8 cellular contexts compared by ENCODE assay signal in the genomic region with DNA sequence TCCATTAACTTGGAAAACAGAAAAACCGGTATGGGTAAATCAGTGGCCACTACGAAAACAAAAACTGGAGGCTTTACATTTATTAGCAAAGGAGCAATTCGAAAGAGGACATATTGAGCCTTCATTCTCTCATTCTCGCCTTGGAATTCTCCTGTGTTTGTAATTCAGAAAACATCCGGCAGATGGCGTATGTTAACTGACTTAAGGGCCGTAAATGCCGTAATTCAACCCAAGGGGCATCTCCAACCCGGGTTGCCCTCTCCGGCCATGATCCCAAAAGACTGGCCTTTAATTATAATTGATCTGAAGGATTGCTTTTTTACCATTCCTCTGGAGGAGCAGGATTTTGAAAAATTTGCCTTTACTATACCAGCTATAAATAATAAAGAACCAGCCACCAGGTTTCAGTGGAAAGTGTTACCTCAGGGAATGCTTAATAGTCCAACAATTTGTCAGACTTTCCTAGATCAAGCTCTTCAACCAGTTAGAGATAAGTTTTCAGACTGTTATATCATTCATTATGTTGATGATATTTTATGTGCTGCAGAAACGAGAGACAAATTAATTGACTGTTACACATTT.
DNase-seq lines count a peak whose midpoint lies in the region; ATAC-seq and TF ChIP-seq lines count a peak whose summit lies in the region.
"Not testable (repeated sequence)": the region's sequence is repeated elsewhere in the genome, so short reads cannot be mapped to it uniquely, and the experiment has no call there.

No MANE protein-coding gene starts in this region.

- peak overlapping the region; percentile 62; the same call in 1 of the 2 replicates for H3K4me3 Mint-ChIP-seq in HFFc6
- not testable (repeated sequence) for H3K4me3 Mint-ChIP-seq in naive thymus-derived CD8-positive, alpha-beta T cell; stimulated activated naive B cell treated with anti-CD40 and anti-IgM and Interleukin-4, amounts not matched to agents 10 μg/mL and 1 μg/mL and 100 μg/mL, for 72 hours

- ATAC-seq in naive thymus-derived CD8-positive, alpha-beta T cell; stimulated activated naive B cell treated with anti-CD40 and anti-IgM and Interleukin-4, amounts not matched to agents 10 μg/mL and 1 μg/mL and 100 μg/mL, for 72 hours (replicated peaks): not testable (repeated sequence)

- TF ChIP-seq CTCF in HFFc6 (IDR thresholded peaks at IDR 0.05) (peak; percentile 90), foreskin fibroblast (IDR thresholded peaks at IDR 0.05; ENCODE audit: low read depth, low read length) (peak; percentile 37)

- H3K4me3 ChIP-seq in foreskin fibroblast (ENCODE audit: low read depth in 1 of 2, low read length in 2 of 2): peak overlapping the region in 1 of 2 donors; percentile 13

- H3K36me3 Mint-ChIP-seq in HFFc6 (ENCODE audit: low read depth); naive thymus-derived CD8-positive, alpha-beta T cell; stimulated activated naive B cell treated with anti-CD40 and anti-IgM and Interleukin-4, amounts not matched to agents 10 μg/mL and 1 μg/mL and 100 μg/mL, for 72 hours: not testable (repeated sequence)

- H3K4me1 Mint-ChIP-seq in HFFc6 (ENCODE audit: low read depth): peaks cover 18% of the 10 kb centered on the region
- not testable (repeated sequence) for H3K4me1 Mint-ChIP-seq in naive thymus-derived CD8-positive, alpha-beta T cell; stimulated activated naive B cell treated with anti-CD40 and anti-IgM and Interleukin-4, amounts not matched to agents 10 μg/mL and 1 μg/mL and 100 μg/mL, for 72 hours

- DNase-seq in COR-L47 (lab: John Stamatoyannopoulos, UW) (peak; percentile 62), HFFc6 (peak; percentile 62), NCI-H2227 treated with DMSO at 0.1 percent for 48 hours (lab: John Stamatoyannopoulos, UW) (peak; percentile 78), SW 1271 (lab: John Stamatoyannopoulos, UW) (peak; percentile 8 to 67), foreskin fibroblast (peak; percentile 39 to 82)
- DNase-seq in activated naive CD8-positive, alpha-beta T cell treated with anti-CD3 and anti-CD28 coated beads, Interleukin-2, amount 50 U/mL, for 16 hours (ENCODE audit: low read depth, low spot score): peak; percentile 27
- peak in 9 of 10 donors; percentile 11 to 72 (median 61) for DNase-seq in naive thymus-derived CD8-positive, alpha-beta T cell
- DNase-seq in stimulated activated naive B cell treated with anti-CD40 and anti-IgM and Interleukin-4, amounts not matched to agents 10 μg/mL and 1 μg/mL and 100 μg/mL, for 72 hours: peak; percentile 32

- H3K9me3 Mint-ChIP-seq in HFFc6; naive thymus-derived CD8-positive, alpha-beta T cell; stimulated activated naive B cell treated with anti-CD40 and anti-IgM and Interleukin-4, amounts not matched to agents 10 μg/mL and 1 μg/mL and 100 μg/mL, for 72 hours: not testable (repeated sequence)

- H3K27ac Mint-ChIP-seq in HFFc6; naive thymus-derived CD8-positive, alpha-beta T cell; stimulated activated naive B cell treated with anti-CD40 and anti-IgM and Interleukin-4, amounts not matched to agents 10 μg/mL and 1 μg/mL and 100 μg/mL, for 72 hours: not testable (repeated sequence)

- peaks cover 23% of the 10 kb centered on the region for H3K27me3 Mint-ChIP-seq in HFFc6 (ENCODE audit: insufficient read depth)
- H3K27me3 Mint-ChIP-seq in naive thymus-derived CD8-positive, alpha-beta T cell: peaks cover 52 to 99% (median 91%) of the 10 kb centered on the region in 5 donors
- peaks cover 77% of the 10 kb centered on the region in 2 donors for H3K27me3 Mint-ChIP-seq in stimulated activated naive B cell treated with anti-CD40 and anti-IgM and Interleukin-4, amounts not matched to agents 10 μg/mL and 1 μg/mL and 100 μg/mL, for 72 hours

- POLR2A ChIA-PET in naive thymus-derived CD8-positive, alpha-beta T cell (lab: Charles Lee): not testable (repeated sequence)

Comparison
In these comparisons a context has a peak if more than half of its experiments do, and no peak if none do; other contexts are left out.
1. DNase-seq: peak in every context shown above with its lines; median percentile 78 in NCI-H2227 treated with DMSO at 0.1 percent for 48 hours; 62 in COR-L47; 62 in HFFc6; 61 in naive thymus-derived CD8-positive, alpha-beta T cell; 60 in foreskin fibroblast; 38 in SW 1271; 32 in stimulated activated naive B cell treated with anti-CD40 and anti-IgM and Interleukin-4, amounts not matched to agents 10 μg/mL and 1 μg/mL and 100 μg/mL, for 72 hours; 27 in activated naive CD8-positive, alpha-beta T cell treated with anti-CD3 and anti-CD28 coated beads, Interleukin-2, amount 50 U/mL, for 16 hours.